17 cellular contexts compared by ENCODE assay signal in genomic region chr1:227424948-227425347, GRCh38.
DNase-seq lines count a peak whose midpoint lies in the region; ATAC-seq and TF ChIP-seq lines count a peak whose summit lies in the region.
"Had no signal": no experiment of that assay in that cellular context is flagged by ENCODE, and none has a peak within 500 bp of the region (broad histone marks: within the 10 kb centered on the region; RNA-seq: fewer than 3 reads in every experiment).

No MANE protein-coding gene starts in this region.

- H3K27me3 Mint-ChIP-seq in naive thymus-derived CD4-positive, alpha-beta T cell = peaks cover 0 to 30% (median 21%) of the 10 kb centered on the region in 5 donors

- H3K27ac ChIP-seq in left ventricle myocardium inferior (replicated peaks) (no peak overlapping the region), thyroid gland (no peak overlapping the region)
- no peak overlapping the region for H3K27ac ChIP-seq in naive thymus-derived CD4-positive, alpha-beta T cell (ENCODE audit: low read depth, low read length)
- H3K27ac ChIP-seq: BLaER1 treated with 17β-estradiol and CSF1 and Interleukin-3, amounts not matched to agents 10 nM and 100 nM had no signal

- TF ChIP-seq POLR2A in erythroblast (IDR thresholded peaks at IDR 0.05; ENCODE audit: low read length) = no peak
- no peak for TF ChIP-seq POLR2A in thyroid gland (IDR thresholded peaks at IDR 0.05)

- H3K27ac Mint-ChIP-seq in naive thymus-derived CD4-positive, alpha-beta T cell = no peak overlapping the region
- H3K27ac Mint-ChIP-seq: CD8-positive, alpha-beta memory T cell; H9 had no signal

- no peak overlapping the region for H3K4me3 ChIP-seq in left ventricle myocardium inferior
- H3K4me3 ChIP-seq in thyroid gland (replicated peaks in 1 of 3) = no peak overlapping the region
- H3K4me3 ChIP-seq in naive thymus-derived CD4-positive, alpha-beta T cell (ENCODE audit: low read length) = no peak overlapping the region
- H3K4me3 ChIP-seq: BLaER1 treated with 17β-estradiol and CSF1 and Interleukin-3, amounts not matched to agents 10 nM and 100 nM; MG63 had no signal

- intact Hi-C loops in left cardiac atrium (cut with DNase I) (loop anchor here in 1 of 2 donors (10.0 kb wide), 1 partner anchor 60 kb away; no protein-coding TSS in a partner anchor), left ventricle myocardium inferior (cut with micrococcal nuclease) (no loop called here), thyroid gland (cut with DNase I) (no loop called here)
- intact Hi-C loops in naive thymus-derived CD4-positive, alpha-beta T cell (cut with micrococcal nuclease) = no loop called here

- H3K4me1 ChIP-seq in left ventricle myocardium inferior = peaks cover 18% of the 10 kb centered on the region
- peaks cover 13 to 15% of the 10 kb centered on the region in 2 donors for H3K4me1 ChIP-seq in thyroid gland
- no peaks in the 10 kb centered on the region for H3K4me1 ChIP-seq in naive thymus-derived CD4-positive, alpha-beta T cell (ENCODE audit: control insufficient read depth in 2 of 2, insufficient read depth in 2 of 2, low read length in 2 of 2)

- no peaks in the 10 kb centered on the region for H3K9me3 ChIP-seq in left ventricle myocardium inferior (replicated peaks)
- no peaks in the 10 kb centered on the region for H3K9me3 ChIP-seq in thyroid gland
- H3K9me3 ChIP-seq in naive thymus-derived CD4-positive, alpha-beta T cell (ENCODE audit: control insufficient read depth in 2 of 3, low read length in 3 of 3) = no peaks in the 10 kb centered on the region
- H3K9me3 ChIP-seq: BLaER1 treated with 17β-estradiol and CSF1 and Interleukin-3, amounts not matched to agents 10 nM and 100 nM had no signal

- CTCF ChIA-PET in naive thymus-derived CD4-positive, alpha-beta T cell (lab: Charles Lee) = no interaction called here

- TF ChIP-seq CTCF in left ventricle myocardium inferior (IDR thresholded peaks at IDR 0.05; ENCODE audit: borderline replicate concordance) (no peak), thyroid gland (IDR thresholded peaks at IDR 0.05) (no peak)

- no peak for DNase-seq in left cardiac atrium
- no peak for DNase-seq in left ventricle myocardium inferior
- peak; percentile 16 for DNase-seq in M059J (ENCODE audit: low read depth)
- DNase-seq in erythroblast (lab: John Stamatoyannopoulos, UW) = peak; percentile 38 to 45
- peak; percentile 43 to 50 for DNase-seq in thyroid gland
- no peak for DNase-seq in naive thymus-derived CD4-positive, alpha-beta T cell
- DNase-seq in EL = no peak
- DNase-seq: CD8-positive, alpha-beta memory T cell; DMS79 treated with DMSO at 0.1 percent for 48 hours; H9; MG63; NCI-H1048; NCI-H146; NCI-H2029 treated with DMSO at 0.1 percent for 48 hours; NCI-H510A treated with DMSO at 0.1 percent for 48 hours had no signal

- no peaks in the 10 kb centered on the region for H3K36me3 Mint-ChIP-seq in naive thymus-derived CD4-positive, alpha-beta T cell

- H3K9me3 Mint-ChIP-seq in naive thymus-derived CD4-positive, alpha-beta T cell = peaks cover 0 to 2% (median 0%) of the 10 kb centered on the region in 11 donors
- H3K9me3 Mint-ChIP-seq: H9 had no signal

- ATAC-seq in left cardiac atrium (peak; percentile 56 to 72), GM18498 (IDR thresholded peaks at IDR 0.05; ENCODE audit: unreplicated experiment) (no peak)
- no peak for ATAC-seq in naive thymus-derived CD4-positive, alpha-beta T cell

- H3K4me1 Mint-ChIP-seq in naive thymus-derived CD4-positive, alpha-beta T cell = no peaks in the 10 kb centered on the region
- H3K4me1 Mint-ChIP-seq: CD8-positive, alpha-beta memory T cell had no signal

- POLR2A ChIA-PET in naive thymus-derived CD4-positive, alpha-beta T cell (lab: Charles Lee) = no interaction called here

- no peaks in the 10 kb centered on the region for H3K27me3 ChIP-seq in left ventricle myocardium inferior (ENCODE audit: low read depth)
- H3K27me3 ChIP-seq in thyroid gland = no peaks in the 10 kb centered on the region
- peaks cover 0 to 4% of the 10 kb centered on the region in 2 donors for H3K27me3 ChIP-seq in naive thymus-derived CD4-positive, alpha-beta T cell (ENCODE audit: control insufficient read depth in 2 of 2, insufficient read depth in 2 of 2, low read length in 2 of 2)
- H3K27me3 ChIP-seq: BLaER1 treated with 17β-estradiol and CSF1 and Interleukin-3, amounts not matched to agents 10 nM and 100 nM; MG63 had no signal

- H3K36me3 ChIP-seq in left ventricle myocardium inferior (no peaks in the 10 kb centered on the region), thyroid gland (no peaks in the 10 kb centered on the region)
- H3K36me3 ChIP-seq in naive thymus-derived CD4-positive, alpha-beta T cell (ENCODE audit: control insufficient read depth in 2 of 3, insufficient read depth in 3 of 3, low read length in 3 of 3) = no peaks in the 10 kb centered on the region
- H3K36me3 ChIP-seq: BLaER1 treated with 17β-estradiol and CSF1 and Interleukin-3, amounts not matched to agents 10 nM and 100 nM; MG63 had no signal

- WGBS in thyroid gland, 2 donors = 47 to 68% methylated on average over 5 to 7 of the region's 7 CpGs

- no peak overlapping the region for H3K4me3 Mint-ChIP-seq in naive thymus-derived CD4-positive, alpha-beta T cell
- H3K4me3 Mint-ChIP-seq: CD8-positive, alpha-beta memory T cell; H9 had no signal

Comparison
In these comparisons a context has a peak if more than half of its experiments do, and no peak if none do; other contexts are left out.
1. ATAC-seq: peak in left cardiac atrium (2 of 2); none in GM18498 (single experiment) and naive thymus-derived CD4-positive, alpha-beta T cell (single experiment).
2. DNase-seq: peak in M059J (single experiment), erythroblast (2 of 2) and thyroid gland (2 of 2); none in left cardiac atrium (single experiment), left ventricle myocardium inferior (single experiment), naive thymus-derived CD4-positive, alpha-beta T cell (0 of 9) and EL (single experiment).